ENCODE assay signal across 8 cellular contexts in genomic region chr15:90511211-90511618, GRCh38. TPM values are rescaled to one million over a fixed set of nuclear protein-coding genes. Genes with fewer than 3 reads are reported as not detected.
A peak's percentile ranks its signal among the peaks of the same experiment; 100 is the strongest.
DNase-seq lines count a peak whose midpoint lies in the region; ATAC-seq and TF ChIP-seq lines count a peak whose summit lies in the region.
"Not testable (repeated sequence)": the region's sequence is repeated elsewhere in the genome, so short reads cannot be mapped to it uniquely, and the experiment has no call there.

No MANE protein-coding gene starts in this region.

- peaks cover 15% of the 10 kb centered on the region for H3K4me1 Mint-ChIP-seq in CD4-positive, alpha-beta T cell (ENCODE audit: low read depth)
- H3K4me1 Mint-ChIP-seq in T-helper 1 cell treated with Interleukin-12 subunit alpha and Interleukin-12 subunit beta and Interleukin-4 antibody, amounts not matched to agents 30 μg/mL and 1 μg/mL, for 36 hours (ENCODE audit: low read depth); activated CD4-positive, alpha-beta memory T cell treated with anti-CD3 and anti-CD28 coated beads, Interleukin-2, amount 10 ng/mL, durations not matched to agents 7 days and 5 days; immature natural killer cell; stimulated activated effector memory CD8-positive, alpha-beta T cell treated with anti-CD3 and anti-CD28 coated beads, Interleukin-12 subunit alpha, Interleukin-12 subunit beta, amount 100 ng/mL, for 72 hours: not testable (repeated sequence)
- H3K4me1 Mint-ChIP-seq in activated naive CD8-positive, alpha-beta T cell treated with anti-CD3 and anti-CD28 coated beads, Interleukin-2, amount 10 ng/mL, durations not matched to agents 7 days and 5 days: peaks cover 11% of the 10 kb centered on the region

- peak in 6 of 10 experiments; percentile 5 to 29 (median 7) for DNase-seq in CD4-positive, alpha-beta T cell
- peak; percentile 26 for DNase-seq in activated CD4-positive, alpha-beta memory T cell treated with anti-CD3 and anti-CD28 coated beads, Interleukin-2, amount 10 ng/mL, durations not matched to agents 7 days and 5 days
- peak; percentile 29 for DNase-seq in activated T-cell treated with anti-CD3 and anti-CD28 coated beads, Interleukin-2, amount 50 U/mL, for 1 hour
- DNase-seq in activated gamma-delta T cell treated with Interleukin-2 at 50 U/mL for 16 hours (peak; percentile 8), immature natural killer cell (peak in 2 of 3 donors; percentile 11 to 28)
- peak; percentile 43 for DNase-seq in activated naive CD8-positive, alpha-beta T cell treated with anti-CD3 and anti-CD28 coated beads, Interleukin-2, amount 10 ng/mL, durations not matched to agents 7 days and 5 days
- not testable (repeated sequence) for DNase-seq in stimulated activated effector memory CD8-positive, alpha-beta T cell treated with anti-CD3 and anti-CD28 coated beads, Interleukin-12 subunit alpha, Interleukin-12 subunit beta, amount 100 ng/mL, for 72 hours (ENCODE audit: low spot score in 2 of 2)

- CTCF ChIA-PET in CD4-positive, alpha-beta T cell (lab: Charles Lee): not testable (repeated sequence)
- CTCF ChIA-PET in activated CD4-positive, alpha-beta memory T cell treated with anti-CD3 and anti-CD28 coated beads, Interleukin-2, amount 10 ng/mL, durations not matched to agents 7 days and 5 days (lab: Charles Lee): interaction anchor here (1.3 kb wide), 2 partner anchors 15 to 28 kb away, joined by 3 to 4 read pairs; no protein-coding TSS in a partner anchor

- not testable (repeated sequence) for H3K36me3 Mint-ChIP-seq in CD4-positive, alpha-beta T cell (ENCODE audit: low read depth); T-helper 1 cell treated with Interleukin-12 subunit alpha and Interleukin-12 subunit beta and Interleukin-4 antibody, amounts not matched to agents 30 μg/mL and 1 μg/mL, for 36 hours (ENCODE audit: low read depth); activated CD4-positive, alpha-beta memory T cell treated with anti-CD3 and anti-CD28 coated beads, Interleukin-2, amount 10 ng/mL, durations not matched to agents 7 days and 5 days (ENCODE audit: low read depth); stimulated activated effector memory CD8-positive, alpha-beta T cell treated with anti-CD3 and anti-CD28 coated beads, Interleukin-12 subunit alpha, Interleukin-12 subunit beta, amount 100 ng/mL, for 72 hours
- peaks cover 21% of the 10 kb centered on the region for H3K36me3 Mint-ChIP-seq in activated naive CD8-positive, alpha-beta T cell treated with anti-CD3 and anti-CD28 coated beads, Interleukin-2, amount 10 ng/mL, durations not matched to agents 7 days and 5 days
- peaks cover 0 to 12% (median 4%) of the 10 kb centered on the region in 3 donors for H3K36me3 Mint-ChIP-seq in immature natural killer cell

- intact Hi-C loops in CD4-positive, alpha-beta T cell (cut with DNase I, micrococcal nuclease): not testable (repeated sequence)

- not testable (repeated sequence) for TF ChIP-seq CTCF in CD4-positive, alpha-beta T cell (IDR thresholded peaks at IDR 0.05)

- H3K4me3 Mint-ChIP-seq in CD4-positive, alpha-beta T cell: peak overlapping the region; percentile 64
- H3K4me3 Mint-ChIP-seq in T-helper 1 cell treated with Interleukin-12 subunit alpha and Interleukin-12 subunit beta and Interleukin-4 antibody, amounts not matched to agents 30 μg/mL and 1 μg/mL, for 36 hours: peak overlapping the region; percentile 65
- H3K4me3 Mint-ChIP-seq in activated CD4-positive, alpha-beta memory T cell treated with anti-CD3 and anti-CD28 coated beads, Interleukin-2, amount 10 ng/mL, durations not matched to agents 7 days and 5 days: peak overlapping the region; percentile 35
- peak overlapping the region; percentile 52 for H3K4me3 Mint-ChIP-seq in activated naive CD8-positive, alpha-beta T cell treated with anti-CD3 and anti-CD28 coated beads, Interleukin-2, amount 10 ng/mL, durations not matched to agents 7 days and 5 days
- peak overlapping the region; percentile 45 to 78 (median 71) for H3K4me3 Mint-ChIP-seq in immature natural killer cell
- H3K4me3 Mint-ChIP-seq in stimulated activated effector memory CD8-positive, alpha-beta T cell treated with anti-CD3 and anti-CD28 coated beads, Interleukin-12 subunit alpha, Interleukin-12 subunit beta, amount 100 ng/mL, for 72 hours: peak overlapping the region; percentile 41

- not testable (repeated sequence) for H3K27me3 ChIP-seq in CD4-positive, alpha-beta T cell (ENCODE audit: control insufficient read depth, insufficient read depth, low read length)

- POLR2A ChIA-PET in CD4-positive, alpha-beta T cell (lab: Charles Lee): interaction anchor here (0.7 to 2.1 kb wide), 4 partner anchors 20 to 392 kb away, joined by 3 to 7 read pairs (median 4); partner anchors contain the start of gene MAN2A2
- POLR2A ChIA-PET in activated CD4-positive, alpha-beta memory T cell treated with anti-CD3 and anti-CD28 coated beads, Interleukin-2, amount 10 ng/mL, durations not matched to agents 7 days and 5 days (lab: Charles Lee): interaction anchor here (1.2 kb wide), 1 partner anchor 277 kb away, joined by 3 read pairs; the partner anchor contains the start of gene GDPGP1
- POLR2A ChIA-PET in activated naive CD8-positive, alpha-beta T cell treated with anti-CD3 and anti-CD28 coated beads, Interleukin-2, amount 10 ng/mL, durations not matched to agents 7 days and 5 days (lab: Charles Lee): interaction anchor here (0.8 to 2.0 kb wide), 9 partner anchors 17 to 205 kb away, joined by 3 to 11 read pairs (median 4); partner anchors contain the start of gene CRTC3

- H3K27ac ChIP-seq in CD4-positive, alpha-beta T cell (ENCODE audit: low read depth, low read length): not testable (repeated sequence)

- peak overlapping the region; percentile 51 for H3K27ac Mint-ChIP-seq in CD4-positive, alpha-beta T cell
- H3K27ac Mint-ChIP-seq in T-helper 1 cell treated with Interleukin-12 subunit alpha and Interleukin-12 subunit beta and Interleukin-4 antibody, amounts not matched to agents 30 μg/mL and 1 μg/mL, for 36 hours: peak overlapping the region; percentile 27
- not testable (repeated sequence) for H3K27ac Mint-ChIP-seq in activated CD4-positive, alpha-beta memory T cell treated with anti-CD3 and anti-CD28 coated beads, Interleukin-2, amount 10 ng/mL, durations not matched to agents 7 days and 5 days
- H3K27ac Mint-ChIP-seq in activated naive CD8-positive, alpha-beta T cell treated with anti-CD3 and anti-CD28 coated beads, Interleukin-2, amount 10 ng/mL, durations not matched to agents 7 days and 5 days: peak overlapping the region; percentile 85
- peak overlapping the region in 2 of 6 donors; percentile 44 to 46 for H3K27ac Mint-ChIP-seq in immature natural killer cell
- peak overlapping the region; percentile 1 for H3K27ac Mint-ChIP-seq in stimulated activated effector memory CD8-positive, alpha-beta T cell treated with anti-CD3 and anti-CD28 coated beads, Interleukin-12 subunit alpha, Interleukin-12 subunit beta, amount 100 ng/mL, for 72 hours

- H3K27me3 Mint-ChIP-seq in CD4-positive, alpha-beta T cell; T-helper 1 cell treated with Interleukin-12 subunit alpha and Interleukin-12 subunit beta and Interleukin-4 antibody, amounts not matched to agents 30 μg/mL and 1 μg/mL, for 36 hours (ENCODE audit: low read depth); activated CD4-positive, alpha-beta memory T cell treated with anti-CD3 and anti-CD28 coated beads, Interleukin-2, amount 10 ng/mL, durations not matched to agents 7 days and 5 days; activated naive CD8-positive, alpha-beta T cell treated with anti-CD3 and anti-CD28 coated beads, Interleukin-2, amount 10 ng/mL, durations not matched to agents 7 days and 5 days; immature natural killer cell (ENCODE audit: low read depth in 3 of 3): not testable (repeated sequence)

- H3K9me3 Mint-ChIP-seq in CD4-positive, alpha-beta T cell; T-helper 1 cell treated with Interleukin-12 subunit alpha and Interleukin-12 subunit beta and Interleukin-4 antibody, amounts not matched to agents 30 μg/mL and 1 μg/mL, for 36 hours; activated CD4-positive, alpha-beta memory T cell treated with anti-CD3 and anti-CD28 coated beads, Interleukin-2, amount 10 ng/mL, durations not matched to agents 7 days and 5 days; activated naive CD8-positive, alpha-beta T cell treated with anti-CD3 and anti-CD28 coated beads, Interleukin-2, amount 10 ng/mL, durations not matched to agents 7 days and 5 days; immature natural killer cell; stimulated activated effector memory CD8-positive, alpha-beta T cell treated with anti-CD3 and anti-CD28 coated beads, Interleukin-12 subunit alpha, Interleukin-12 subunit beta, amount 100 ng/mL, for 72 hours: not testable (repeated sequence)

- peak; percentile 24 for ATAC-seq in CD4-positive, alpha-beta T cell (ENCODE audit: poor library complexity)
- peak; percentile 63 for ATAC-seq in activated naive CD8-positive, alpha-beta T cell treated with anti-CD3 and anti-CD28 coated beads, Interleukin-2, amount 10 ng/mL, durations not matched to agents 7 days and 5 days (ENCODE audit: low read depth)
- ATAC-seq in stimulated activated effector memory CD8-positive, alpha-beta T cell treated with anti-CD3 and anti-CD28 coated beads, Interleukin-12 subunit alpha, Interleukin-12 subunit beta, amount 100 ng/mL, for 72 hours: not testable (repeated sequence)

- H3K9me3 ChIP-seq in CD4-positive, alpha-beta T cell (ENCODE audit: control insufficient read depth, low read length): not testable (repeated sequence)

RNA-seq across cellular contexts. Expression of gene CRTC3, which starts 18.5 kb away (rescaled TPM):
- total RNA-seq in CD4-positive, alpha-beta T cell: 10 to 100 TPM; 90.7 to 92.4 TPM
- total RNA-seq in activated CD4-positive, alpha-beta memory T cell treated with anti-CD3 and anti-CD28 coated beads, Interleukin-2, amount 10 ng/mL, durations not matched to agents 7 days and 5 days: 10 to 100 TPM; 86.0 to 89.3 TPM
- 10 to 100 TPM; 70.5 to 74.1 TPM for total RNA-seq in activated naive CD8-positive, alpha-beta T cell treated with anti-CD3 and anti-CD28 coated beads, Interleukin-2, amount 10 ng/mL, durations not matched to agents 7 days and 5 days
- polyA plus RNA-seq in immature natural killer cell: 10 to 100 TPM; 10.9 to 35.3 (median 11.0) TPM
